ENCODE assay signal across 23 cellular contexts in genomic region chr1:28240024-28240423, GRCh38. TPM values are rescaled to one million over a fixed set of nuclear protein-coding genes. Genes with fewer than 3 reads are reported as not detected.
DNase-seq lines count a peak whose midpoint lies in the region; ATAC-seq and TF ChIP-seq lines count a peak whose summit lies in the region.
"Had no signal": no experiment of that assay in that cellular context is flagged by ENCODE, and none has a peak within 500 bp of the region (broad histone marks: within the 10 kb centered on the region; RNA-seq: fewer than 3 reads in every experiment).

No MANE protein-coding gene starts in this region.

- no peak overlapping the region for H3K23ac ChIP-seq in trophoblast cell (ENCODE audit: low read length)

- TF ChIP-seq CTCF in RWPE2 (IDR thresholded peaks at IDR 0.05; ENCODE audit: poor library complexity, severe bottlenecking) = no peak

- in situ Hi-C loops in Caki2 (cut with HindIII; ENCODE audit: low pct_unique_long_range_greater_than_20kb, low sequenced_read_pairs) = no loop called here

- peak; percentile 14 for TF ChIP-seq POLR2A in erythroblast (IDR thresholded peaks at IDR 0.05; ENCODE audit: low read length)

- H3K27ac ChIP-seq in RWPE2 (ENCODE audit: poor library complexity, severe bottlenecking) (peak overlapping the region; percentile 35), trophoblast cell (ENCODE audit: low read depth, low read length) (no peak overlapping the region)
- H3K27ac ChIP-seq: BLaER1 treated with 17β-estradiol and CSF1 and Interleukin-3, amounts not matched to agents 10 nM and 100 nM; HL-60; SK-N-MC had no signal

- no peak for ATAC-seq in activated T-cell treated with anti-CD3 and anti-CD28 coated beads, Interleukin-2, amount 50 U/mL, for 4 hours
- ATAC-seq in RWPE2 (ENCODE audit: low read depth) = no peak
- ATAC-seq: Panc1 had no signal

- no peak overlapping the region for H2BK12ac ChIP-seq in trophoblast cell (ENCODE audit: low read length)

- H3K9me3 ChIP-seq in RWPE2 (ENCODE audit: severe bottlenecking) = no peaks in the 10 kb centered on the region
- no peaks in the 10 kb centered on the region for H3K9me3 ChIP-seq in trophoblast cell (ENCODE audit: insufficient read depth, low read depth, low read length)
- H3K9me3 ChIP-seq: BLaER1 treated with 17β-estradiol and CSF1 and Interleukin-3, amounts not matched to agents 10 nM and 100 nM had no signal

- H3K14ac ChIP-seq in trophoblast cell (ENCODE audit: low read length) = no peak overlapping the region

- H3K4me1 ChIP-seq in RWPE2 (ENCODE audit: insufficient read depth, poor library complexity, severe bottlenecking) (peaks cover 27% of the 10 kb centered on the region), trophoblast cell (ENCODE audit: control insufficient read depth in 1 of 2, insufficient read depth in 2 of 2, low read length in 2 of 2) (peaks cover 7% of the 10 kb centered on the region in 2 experiments)

- peaks cover 31% of the 10 kb centered on the region for H3K4me1 Mint-ChIP-seq in activated T-cell treated with anti-CD3 and anti-CD28 coated beads, Interleukin-2, amount 50 U/mL, for 24 hours (ENCODE audit: low read depth)
- peaks cover 23% of the 10 kb centered on the region for H3K4me1 Mint-ChIP-seq in activated T-cell treated with anti-CD3 and anti-CD28 coated beads, Interleukin-2, amount 50 U/mL, for 4 hours (ENCODE audit: low read depth)

- no peak overlapping the region for H4K12ac ChIP-seq in trophoblast cell (ENCODE audit: low read depth, low read length)

- no peak overlapping the region for H3K4me2 ChIP-seq in trophoblast cell (ENCODE audit: low read length)
- H3K4me2 ChIP-seq: BLaER1 treated with 17β-estradiol and CSF1 and Interleukin-3, amounts not matched to agents 10 nM and 100 nM had no signal

- no peak overlapping the region for H3K18ac ChIP-seq in trophoblast cell (ENCODE audit: low read length)

- H3K4me3 ChIP-seq in RWPE2 (ENCODE audit: severe bottlenecking) (no peak overlapping the region), trophoblast cell (ENCODE audit: low read depth, low read length) (no peak overlapping the region)
- H3K4me3 ChIP-seq: BLaER1 treated with 17β-estradiol and CSF1 and Interleukin-3, amounts not matched to agents 10 nM and 100 nM; SK-N-MC had no signal

- no CpG with 5 or more reads among the region's 4 CpGs for WGBS in trophoblast cell (ENCODE audit: extremely low coverage, insufficient coverage, insufficient read length)

- no peak overlapping the region for H3K9ac ChIP-seq in trophoblast cell (ENCODE audit: low read length)
- H3K9ac ChIP-seq: BLaER1 treated with 17β-estradiol and CSF1 and Interleukin-3, amounts not matched to agents 10 nM and 100 nM had no signal

- peaks cover 9% of the 10 kb centered on the region for H3K36me3 Mint-ChIP-seq in activated T-cell treated with anti-CD3 and anti-CD28 coated beads, Interleukin-2, amount 50 U/mL, for 24 hours (ENCODE audit: low read depth)
- no peaks in the 10 kb centered on the region for H3K36me3 Mint-ChIP-seq in activated T-cell treated with anti-CD3 and anti-CD28 coated beads, Interleukin-2, amount 50 U/mL, for 4 hours (ENCODE audit: insufficient read depth)

- H4K8ac ChIP-seq in trophoblast cell (ENCODE audit: low read depth, low read length) = no peak overlapping the region

- H3K36me3 ChIP-seq in RWPE2 (ENCODE audit: low read depth) (peaks cover 31% of the 10 kb centered on the region), trophoblast cell (ENCODE audit: control insufficient read depth in 1 of 2, insufficient read depth in 2 of 2, low read length in 2 of 2) (peaks cover 0 to 7% of the 10 kb centered on the region in 2 experiments)

- no peaks in the 10 kb centered on the region for H3K9me3 Mint-ChIP-seq in activated T-cell treated with anti-CD3 and anti-CD28 coated beads, Interleukin-2, amount 50 U/mL, for 24 hours
- no peaks in the 10 kb centered on the region for H3K9me3 Mint-ChIP-seq in activated T-cell treated with anti-CD3 and anti-CD28 coated beads, Interleukin-2, amount 50 U/mL, for 4 hours
- H3K9me3 Mint-ChIP-seq: CD4-positive, alpha-beta T cell had no signal

- no peak overlapping the region for H4K91ac ChIP-seq in trophoblast cell (ENCODE audit: low read depth, low read length)

- H2AK5ac ChIP-seq in trophoblast cell (ENCODE audit: low read length) = no peak overlapping the region

- peaks cover 9% of the 10 kb centered on the region for H3K79me2 ChIP-seq in trophoblast cell (ENCODE audit: control insufficient read depth, insufficient read depth, low read length, poor library complexity)

- DNase-seq in activated T-cell treated with anti-CD3 and anti-CD28 coated beads, Interleukin-2, amount 50 U/mL, for 24 hours = no peak
- DNase-seq in activated T-cell treated with anti-CD3 and anti-CD28 coated beads, Interleukin-2, amount 50 U/mL, for 4 hours = no peak
- DNase-seq in Caki2 (ENCODE audit: low read depth) = peak; percentile 26
- DNase-seq in RWPE2 (ENCODE audit: low spot score) = no peak
- no peak for DNase-seq in erythroblast (lab: John Stamatoyannopoulos, UW)
- no peak for DNase-seq in AG20443 (ENCODE audit: low spot score)
- DNase-seq in COR-L47 (lab: John Stamatoyannopoulos, UW) = no peak
- DNase-seq in trophoblast cell = no peak
- DNase-seq: 8988T; CD4-positive, alpha-beta T cell; Karpas-422; NCI-H1105 treated with DMSO at 0.1 percent for 48 hours; NCI-H146; NCI-H1930; NCI-H2107; NCI-H510A; NCI-H69; SIG-M5; SW 1271 had no signal

- H3K4ac ChIP-seq in trophoblast cell (ENCODE audit: low read depth, low read length) = no peak overlapping the region

- H2AFZ ChIP-seq in trophoblast cell (ENCODE audit: insufficient read depth, low read length, poor library complexity) = no peak overlapping the region

- H2BK120ac ChIP-seq in trophoblast cell (ENCODE audit: insufficient read depth, low read length, poor library complexity) = no peak overlapping the region

- H3K27me3 ChIP-seq in RWPE2 (ENCODE audit: insufficient read depth, poor library complexity, severe bottlenecking) (no peaks in the 10 kb centered on the region), trophoblast cell (ENCODE audit: insufficient read depth, low read length) (no peaks in the 10 kb centered on the region)
- H3K27me3 ChIP-seq: BLaER1 treated with 17β-estradiol and CSF1 and Interleukin-3, amounts not matched to agents 10 nM and 100 nM had no signal

- H3K4me3 Mint-ChIP-seq in activated T-cell treated with anti-CD3 and anti-CD28 coated beads, Interleukin-2, amount 50 U/mL, for 24 hours = no peak overlapping the region
- no peak overlapping the region for H3K4me3 Mint-ChIP-seq in activated T-cell treated with anti-CD3 and anti-CD28 coated beads, Interleukin-2, amount 50 U/mL, for 4 hours
- H3K4me3 Mint-ChIP-seq: CD4-positive, alpha-beta T cell had no signal

- peaks cover 7% of the 10 kb centered on the region for H3K79me1 ChIP-seq in trophoblast cell (ENCODE audit: low read length)

- H3K27ac Mint-ChIP-seq in activated T-cell treated with anti-CD3 and anti-CD28 coated beads, Interleukin-2, amount 50 U/mL, for 24 hours = peak overlapping the region; percentile 18
- H3K27ac Mint-ChIP-seq: CD4-positive, alpha-beta T cell had no signal

- H2BK5ac ChIP-seq in trophoblast cell (ENCODE audit: low read depth, low read length, poor library complexity) = no peak overlapping the region

- no peaks in the 10 kb centered on the region for H3K27me3 Mint-ChIP-seq in activated T-cell treated with anti-CD3 and anti-CD28 coated beads, Interleukin-2, amount 50 U/mL, for 24 hours
- H3K27me3 Mint-ChIP-seq in activated T-cell treated with anti-CD3 and anti-CD28 coated beads, Interleukin-2, amount 50 U/mL, for 4 hours (ENCODE audit: low read depth) = no peaks in the 10 kb centered on the region
- H3K27me3 Mint-ChIP-seq: CD4-positive, alpha-beta T cell had no signal

RNA-seq across cellular contexts. Expression of gene ATP5IF1, which starts 4.1 kb away (rescaled TPM):
- total RNA-seq in activated T-cell treated with anti-CD3 and anti-CD28 coated beads, Interleukin-2, amount 50 U/mL, for 4 hours = 100 to 1,000 TPM; 110 to 121 (median 114) TPM
- total RNA-seq in Caki2 (2014; rRNA removed; shearing (Covaris generic); ENCODE audit: low replicate concordance) = 100.0 and 118 TPM in 2 replicates
- 429 and 430 TPM in 2 replicates for polyA plus RNA-seq in trophoblast cell (2013)

RNA-seq across cellular contexts. Expression of gene DNAJC8, which starts 7.2 kb away (rescaled TPM):
- total RNA-seq in activated T-cell treated with anti-CD3 and anti-CD28 coated beads, Interleukin-2, amount 50 U/mL, for 4 hours = 100 to 1,000 TPM in 1 of 3 donors, 10 to 100 TPM in 2; 91.5 to 103 (median 99.4) TPM
- 81.2 and 111 TPM in 2 replicates for total RNA-seq in Caki2 (2014; rRNA removed; shearing (Covaris generic); ENCODE audit: low replicate concordance)
- 116 and 119 TPM in 2 replicates for polyA plus RNA-seq in trophoblast cell (2013)

RNA-seq across cellular contexts. Expression of gene SESN2, which starts 19.3 kb away (rescaled TPM):
- total RNA-seq in activated T-cell treated with anti-CD3 and anti-CD28 coated beads, Interleukin-2, amount 50 U/mL, for 4 hours = 10 to 100 TPM; 21.4 to 38.3 (median 27.3) TPM
- 21.7 TPM in 2 replicates for total RNA-seq in Caki2 (2014; rRNA removed; shearing (Covaris generic); ENCODE audit: low replicate concordance)
- 58.3 and 60.8 TPM in 2 replicates for polyA plus RNA-seq in trophoblast cell (2013)
